In genomic region chr9:35603986-35604577, GRCh38 we compare ENCODE assay signal across 1 cellular context.
TF ChIP-seq lines count a peak whose summit lies in the region.

No MANE protein-coding gene starts in this region.

TF ChIP-seq in HepG2, 621 proteins besides CTCF, POLR2A, EP300 and RAD21 (continues in another document):
- TF ChIP-seq ZNF260 (CRISPR knock-in tag; IDR thresholded peaks at IDR 0.05; ENCODE audit: borderline replicate concordance, low read depth) (no peak), ZNF563 (CRISPR knock-in tag; IDR thresholded peaks at IDR 0.05) (peak; percentile 57; the same call in 1 of the 2 replicates), MAFF (IDR thresholded peaks at IDR 0.05; ENCODE audit: low read depth, low read length) (no peak), ZNF318 (CRISPR knock-in tag; IDR thresholded peaks at IDR 0.05) (0 out of 2 replicates have a peak, but pooled peaks have one; percentile 75), POLR2AphosphoS5 (IDR thresholded peaks at IDR 0.05; ENCODE audit: low read depth, low read length) (peak; percentile 84), CREB1 (IDR thresholded peaks at IDR 0.05) (peak; percentile 86), CREB1 (CRISPR knock-in tag; IDR thresholded peaks at IDR 0.05) (peak; percentile 96), MAX (IDR thresholded peaks at IDR 0.05) (peak; percentile 73), IRF9 (CRISPR knock-in tag; IDR thresholded peaks at IDR 0.05; ENCODE audit: borderline replicate concordance) (peak; percentile 3; the same call in 1 of the 2 replicates), HDAC6 (IDR thresholded peaks at IDR 0.05; ENCODE audit: low read depth, low read length) (no peak), ZNF33A (CRISPR knock-in tag; IDR thresholded peaks at IDR 0.05; ENCODE audit: borderline replicate concordance) (no peak), DDIT3 (CRISPR knock-in tag; IDR thresholded peaks at IDR 0.05) (no peak), SPEN (CRISPR knock-in tag; IDR thresholded peaks at IDR 0.05; ENCODE audit: low read depth) (peak; percentile 52; the same call in 1 of the 2 replicates), IKZF5 (CRISPR knock-in tag; IDR thresholded peaks at IDR 0.05) (peak; percentile 92), NCOR1 (IDR thresholded peaks at IDR 0.05; ENCODE audit: borderline replicate concordance, low read length) (no peak), FOXK1 (CRISPR knock-in tag; IDR thresholded peaks at IDR 0.05; ENCODE audit: borderline replicate concordance, low read depth) (peak; percentile 60; the same call in 1 of the 2 replicates), SAP130 (CRISPR knock-in tag; IDR thresholded peaks at IDR 0.05; ENCODE audit: low read depth) (peak; percentile 92), ZNF704 (CRISPR knock-in tag; IDR thresholded peaks at IDR 0.05; ENCODE audit: borderline replicate concordance) (peak; percentile 67; the same call in 1 of the 2 replicates), XRCC5 (optimal IDR thresholded peaks at IDR 0.05; ENCODE audit: low read length) (peak; percentile 78), KLF9 (CRISPR knock-in tag; IDR thresholded peaks at IDR 0.05; ENCODE audit: low read depth) (peak; percentile 80; the same call in 1 of the 2 replicates), ZNF12 (CRISPR knock-in tag; IDR thresholded peaks at IDR 0.05) (no peak), REST (IDR thresholded peaks at IDR 0.05; ENCODE audit: borderline replicate concordance in 1 of 2, low read depth in 1 of 2, low read length in 2 of 2) (no peak), CHD2 (IDR thresholded peaks at IDR 0.05; ENCODE audit: low read depth, low read length) (no peak), ZNF280B (CRISPR knock-in tag; IDR thresholded peaks at IDR 0.05; ENCODE audit: borderline replicate concordance) (peak; percentile 82; the same call in 1 of the 2 replicates), ZGPAT (CRISPR knock-in tag; IDR thresholded peaks at IDR 0.05) (peak; percentile 86), KAT2B (IDR thresholded peaks at IDR 0.05; ENCODE audit: borderline replicate concordance, low read depth, low read length) (no peak), CCDC6 (CRISPR knock-in tag; IDR thresholded peaks at IDR 0.05) (peak; percentile 6; the same call in 1 of the 2 replicates), ZBTB7A (CRISPR knock-in tag; IDR thresholded peaks at IDR 0.05) (peak; percentile 91), RORA (CRISPR knock-in tag; IDR thresholded peaks at IDR 0.05) (no peak), NFRKB (IDR thresholded peaks at IDR 0.05) (no peak), ZKSCAN8 (CRISPR knock-in tag; IDR thresholded peaks at IDR 0.05; ENCODE audit: borderline replicate concordance) (peak; percentile 89), ZNF557 (CRISPR knock-in tag; IDR thresholded peaks at IDR 0.05) (no peak), POGZ (CRISPR knock-in tag; IDR thresholded peaks at IDR 0.05) (peak; percentile 100), ZNF891 (CRISPR knock-in tag; IDR thresholded peaks at IDR 0.05) (peak; percentile 36; the same call in 1 of the 2 replicates), CREBL2 (CRISPR knock-in tag; IDR thresholded peaks at IDR 0.05; ENCODE audit: borderline replicate concordance) (no peak), NR2C2 (CRISPR knock-in tag; IDR thresholded peaks at IDR 0.05; ENCODE audit: borderline replicate concordance) (peak; percentile 71), TIGD3 (CRISPR knock-in tag; IDR thresholded peaks at IDR 0.05; ENCODE audit: borderline replicate concordance) (no peak)
